ENCODE assay signal across 16 cellular contexts in the genomic region with DNA sequence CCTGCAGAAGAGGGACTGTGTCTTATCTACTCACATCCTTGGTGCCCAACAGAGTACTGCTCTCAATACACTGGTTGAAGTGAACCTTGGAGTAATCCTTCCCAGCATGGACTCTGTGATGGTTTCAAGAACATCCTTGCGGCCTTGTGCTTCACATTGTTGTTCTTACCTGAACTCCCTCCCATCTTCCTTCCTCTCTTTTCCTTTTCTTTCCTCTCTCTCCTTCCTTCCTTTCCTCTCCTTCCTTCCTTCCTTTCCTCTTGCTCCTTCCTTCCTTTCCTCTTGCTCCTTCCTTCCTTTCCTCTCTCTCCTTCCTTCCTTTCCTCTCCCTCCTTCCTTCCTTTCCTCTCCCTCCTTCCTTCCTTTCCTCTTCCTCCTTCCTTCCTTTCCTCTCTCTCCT. TPM values are rescaled to one million over a fixed set of nuclear protein-coding genes. Genes with fewer than 3 reads are reported as not detected.
A peak's percentile ranks its signal among the peaks of the same experiment; 100 is the strongest.
DNase-seq lines count a peak whose midpoint lies in the region; ATAC-seq, FAIRE-seq and TF ChIP-seq lines count a peak whose summit lies in the region.
"Had no signal": no experiment of that assay in that cellular context is flagged by ENCODE, and none has a peak within 500 bp of the region (broad histone marks: within the 10 kb centered on the region; RNA-seq: fewer than 3 reads in every experiment).

No MANE protein-coding gene starts in this region.

- WGBS in esophagus muscularis mucosa = 100% methylated on average over 1 of the region's 1 CpG

- no peak overlapping the region for H3K4me3 ChIP-seq in HEK293 (ENCODE audit: low read depth, low read length)
- no peak overlapping the region for H3K4me3 ChIP-seq in esophagus muscularis mucosa

- no peak for TF ChIP-seq EP300 in esophagus muscularis mucosa (IDR thresholded peaks at IDR 0.05)

- no peaks in the 10 kb centered on the region for H3K27me3 ChIP-seq in esophagus muscularis mucosa

- H3K4me1 ChIP-seq in HEK293 (ENCODE audit: control insufficient read depth, insufficient read depth, low read length) = no peaks in the 10 kb centered on the region
- peaks cover 27 to 72% (median 51%) of the 10 kb centered on the region in 4 donors for H3K4me1 ChIP-seq in esophagus muscularis mucosa

- TF ChIP-seq CTCF in HEK293 (tag by site-specific recombination; IDR thresholded peaks at IDR 0.05) (no peak), WTC11 (IDR thresholded peaks at IDR 0.05) (no peak), esophagus muscularis mucosa (IDR thresholded peaks at IDR 0.05) (no peak), osteocyte (IDR thresholded peaks at IDR 0.05) (no peak)

- DNase-seq in WTC11 (ENCODE audit: low spot score) (no peak), esophagus muscularis mucosa (ENCODE audit: extremely low spot score) (no peak), osteocyte (ENCODE audit: extremely low spot score, unreplicated experiment) (no peak), frontal cortex (ENCODE audit: low spot score in 2 of 2) (no peak)
- DNase-seq: C1 segment of cervical spinal cord; CD4-positive, alpha-beta T cell; DMS79; IMR-90 had no signal

- H3K9me3 Mint-ChIP-seq in WTC11 = no peaks in the 10 kb centered on the region
- H3K9me3 Mint-ChIP-seq in osteocyte (ENCODE audit: unreplicated experiment) = no peaks in the 10 kb centered on the region
- H3K9me3 Mint-ChIP-seq: CD4-positive, alpha-beta T cell had no signal

- H3K27ac Mint-ChIP-seq in WTC11 = no peak overlapping the region
- H3K27ac Mint-ChIP-seq in osteocyte (ENCODE audit: unreplicated experiment) = peak overlapping the region; percentile 54
- H3K27ac Mint-ChIP-seq: B cell; CD4-positive, alpha-beta T cell had no signal

- no peak for FAIRE-seq in frontal cortex (lab: Jason Lieb, UNC)
- FAIRE-seq: A204.1, GM12891, H54 had no signal

- H3K36me3 Mint-ChIP-seq in WTC11 (peaks cover 65% of the 10 kb centered on the region), osteocyte (ENCODE audit: unreplicated experiment) (peaks cover 74% of the 10 kb centered on the region)

- H3K9me3 ChIP-seq in HEK293 (ENCODE audit: control insufficient read depth, insufficient read depth, low read depth, low read length) (no peaks in the 10 kb centered on the region), esophagus muscularis mucosa (no peaks in the 10 kb centered on the region)

- CTCF ChIA-PET in HEK293 (lab: Yijun Ruan, JAX) = no interaction called here
- CTCF ChIA-PET in WTC11 (lab: Charles Lee) = no interaction called here

- TF ChIP-seq POLR2A in esophagus muscularis mucosa (IDR thresholded peaks at IDR 0.05; ENCODE audit: low read depth) = no peak

- H3K27me3 Mint-ChIP-seq in WTC11 (ENCODE audit: low read depth) (no peaks in the 10 kb centered on the region), osteocyte (ENCODE audit: unreplicated experiment) (no peaks in the 10 kb centered on the region)
- H3K27me3 Mint-ChIP-seq: CD4-positive, alpha-beta T cell had no signal

- ATAC-seq in WTC11 (no peak), HG02852 (IDR thresholded peaks at IDR 0.05; ENCODE audit: unreplicated experiment) (no peak), HG03175 (IDR thresholded peaks at IDR 0.05; ENCODE audit: unreplicated experiment) (no peak)
- ATAC-seq: HCT116 had no signal

- POLR2A ChIA-PET in HEK293 (lab: Yijun Ruan, JAX) = no interaction called here
- POLR2A ChIA-PET in WTC11 (lab: Charles Lee) = interaction anchor here (0.6 kb wide), 1 partner anchor 470 kb away, joined by 4 read pairs; no protein-coding TSS in a partner anchor

- H3K4me3 Mint-ChIP-seq in WTC11 = no peak overlapping the region
- H3K4me3 Mint-ChIP-seq in osteocyte (ENCODE audit: unreplicated experiment) = no peak overlapping the region
- H3K4me3 Mint-ChIP-seq: B cell; CD4-positive, alpha-beta T cell had no signal

- peaks cover 26% of the 10 kb centered on the region for H3K4me1 Mint-ChIP-seq in WTC11
- H3K4me1 Mint-ChIP-seq in osteocyte (ENCODE audit: unreplicated experiment) = peaks cover 23% of the 10 kb centered on the region
- H3K4me1 Mint-ChIP-seq: B cell had no signal

- intact Hi-C loops in esophagus muscularis mucosa (cut with DNase I) = no loop called here

- H3K27ac ChIP-seq in HEK293 (ENCODE audit: extremely low read depth, low read depth, low read length) (no peak overlapping the region), esophagus muscularis mucosa (replicated peaks in 1 of 4) (peak overlapping the region in 3 of 4 donors; percentile 1 to 59 (median 49))

- H3K36me3 ChIP-seq in HEK293 (ENCODE audit: control insufficient read depth in 2 of 2, insufficient read depth in 1 of 2, low read length in 2 of 2) (peaks cover 11 to 61% of the 10 kb centered on the region in 2 experiments), esophagus muscularis mucosa (peaks cover 18 to 83% (median 49%) of the 10 kb centered on the region in 4 donors)

TF ChIP-seq in HEK293, 187 proteins besides CTCF, POLR2A, EP300 and RAD21:
- TF ChIP-seq ZNF214 (tag by site-specific recombination; IDR thresholded peaks at IDR 0.05; ENCODE audit: borderline replicate concordance) = no peak
- TF ChIP-seq ZNF366 (tag by site-specific recombination; conservative IDR thresholded peaks at IDR 0.05) = peak; percentile 78
TF ChIP-seq in HEK293: peak in this region for 1.

TF ChIP-seq in WTC11, 78 proteins besides CTCF, POLR2A, EP300 and RAD21:
- no peak for TF ChIP-seq ZNF423 (CRISPR knock-in tag; IDR thresholded peaks at IDR 0.05)
- TF ChIP-seq, protein P1, sequence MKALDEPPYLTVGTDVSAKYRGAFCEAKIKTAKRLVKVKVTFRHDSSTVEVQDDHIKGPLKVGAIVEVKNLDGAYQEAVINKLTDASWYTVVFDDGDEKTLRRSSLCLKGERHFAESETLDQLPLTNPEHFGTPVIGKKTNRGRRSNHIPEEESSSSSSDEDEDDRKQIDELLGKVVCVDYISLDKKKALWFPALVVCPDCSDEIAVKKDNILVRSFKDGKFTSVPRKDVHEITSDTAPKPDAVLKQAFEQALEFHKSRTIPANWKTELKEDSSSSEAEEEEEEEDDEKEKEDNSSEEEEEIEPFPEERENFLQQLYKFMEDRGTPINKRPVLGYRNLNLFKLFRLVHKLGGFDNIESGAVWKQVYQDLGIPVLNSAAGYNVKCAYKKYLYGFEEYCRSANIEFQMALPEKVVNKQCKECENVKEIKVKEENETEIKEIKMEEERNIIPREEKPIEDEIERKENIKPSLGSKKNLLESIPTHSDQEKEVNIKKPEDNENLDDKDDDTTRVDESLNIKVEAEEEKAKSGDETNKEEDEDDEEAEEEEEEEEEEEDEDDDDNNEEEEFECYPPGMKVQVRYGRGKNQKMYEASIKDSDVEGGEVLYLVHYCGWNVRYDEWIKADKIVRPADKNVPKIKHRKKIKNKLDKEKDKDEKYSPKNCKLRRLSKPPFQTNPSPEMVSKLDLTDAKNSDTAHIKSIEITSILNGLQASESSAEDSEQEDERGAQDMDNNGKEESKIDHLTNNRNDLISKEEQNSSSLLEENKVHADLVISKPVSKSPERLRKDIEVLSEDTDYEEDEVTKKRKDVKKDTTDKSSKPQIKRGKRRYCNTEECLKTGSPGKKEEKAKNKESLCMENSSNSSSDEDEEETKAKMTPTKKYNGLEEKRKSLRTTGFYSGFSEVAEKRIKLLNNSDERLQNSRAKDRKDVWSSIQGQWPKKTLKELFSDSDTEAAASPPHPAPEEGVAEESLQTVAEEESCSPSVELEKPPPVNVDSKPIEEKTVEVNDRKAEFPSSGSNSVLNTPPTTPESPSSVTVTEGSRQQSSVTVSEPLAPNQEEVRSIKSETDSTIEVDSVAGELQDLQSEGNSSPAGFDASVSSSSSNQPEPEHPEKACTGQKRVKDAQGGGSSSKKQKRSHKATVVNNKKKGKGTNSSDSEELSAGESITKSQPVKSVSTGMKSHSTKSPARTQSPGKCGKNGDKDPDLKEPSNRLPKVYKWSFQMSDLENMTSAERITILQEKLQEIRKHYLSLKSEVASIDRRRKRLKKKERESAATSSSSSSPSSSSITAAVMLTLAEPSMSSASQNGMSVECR (CRISPR knock-in tag; IDR thresholded peaks at IDR 0.05; ENCODE audit: borderline replicate concordance) = no peak
- no peak for TF ChIP-seq ZNF219 (CRISPR knock-in tag; IDR thresholded peaks at IDR 0.05; ENCODE audit: borderline replicate concordance)
- TF ChIP-seq ETV6 (CRISPR knock-in tag; IDR thresholded peaks at IDR 0.05) = no peak
- TF ChIP-seq, protein P2, sequence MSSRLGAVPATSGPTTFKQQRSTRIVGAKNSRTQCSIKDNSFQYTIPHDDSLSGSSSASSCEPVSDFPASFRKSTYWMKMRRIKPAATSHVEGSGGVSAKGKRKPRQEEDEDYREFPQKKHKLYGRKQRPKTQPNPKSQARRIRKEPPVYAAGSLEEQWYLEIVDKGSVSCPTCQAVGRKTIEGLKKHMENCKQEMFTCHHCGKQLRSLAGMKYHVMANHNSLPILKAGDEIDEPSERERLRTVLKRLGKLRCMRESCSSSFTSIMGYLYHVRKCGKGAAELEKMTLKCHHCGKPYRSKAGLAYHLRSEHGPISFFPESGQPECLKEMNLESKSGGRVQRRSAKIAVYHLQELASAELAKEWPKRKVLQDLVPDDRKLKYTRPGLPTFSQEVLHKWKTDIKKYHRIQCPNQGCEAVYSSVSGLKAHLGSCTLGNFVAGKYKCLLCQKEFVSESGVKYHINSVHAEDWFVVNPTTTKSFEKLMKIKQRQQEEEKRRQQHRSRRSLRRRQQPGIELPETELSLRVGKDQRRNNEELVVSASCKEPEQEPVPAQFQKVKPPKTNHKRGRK (CRISPR knock-in tag; IDR thresholded peaks at IDR 0.05; ENCODE audit: borderline replicate concordance) = 0 out of 2 replicates have a peak, but pooled peaks have one; percentile 54
- TF ChIP-seq GRHL2 (CRISPR knock-in tag; IDR thresholded peaks at IDR 0.05; ENCODE audit: insufficient replicate concordance, severe bottlenecking) = no peak
- TF ChIP-seq, protein P3, sequence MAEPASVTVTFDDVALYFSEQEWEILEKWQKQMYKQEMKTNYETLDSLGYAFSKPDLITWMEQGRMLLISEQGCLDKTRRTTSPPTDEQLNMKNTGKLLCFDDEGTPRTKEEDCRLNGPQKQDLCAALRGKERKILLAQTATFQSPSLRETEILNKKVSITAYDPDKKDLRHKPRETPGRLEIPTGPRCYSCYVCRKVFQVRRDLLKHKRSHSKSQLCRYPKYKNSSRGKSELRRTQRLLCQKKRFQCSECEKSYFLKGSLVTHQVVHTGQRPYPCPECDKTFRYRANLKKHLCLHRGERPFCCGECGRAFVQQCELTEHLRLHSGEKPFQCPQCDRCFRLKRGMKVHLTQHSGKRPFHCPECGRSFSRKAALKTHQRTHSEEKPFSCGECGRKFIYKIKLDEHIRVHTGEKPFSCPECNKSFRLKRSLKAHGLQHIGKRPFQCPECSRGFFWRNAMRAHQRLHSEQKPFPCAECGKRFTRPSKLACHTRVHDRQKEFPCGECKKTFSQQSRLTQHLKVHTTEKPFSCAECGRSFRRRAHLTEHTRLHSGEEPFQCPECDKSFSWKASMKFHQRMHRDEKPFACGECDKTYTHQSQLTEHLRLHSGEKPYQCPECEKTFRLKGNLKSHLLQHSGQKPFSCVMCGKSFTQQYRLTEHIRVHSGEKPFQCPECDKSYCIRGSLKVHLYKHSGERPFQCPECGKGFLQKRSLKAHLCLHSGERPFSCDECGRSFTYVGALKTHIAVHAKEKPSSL (CRISPR knock-in tag; conservative IDR thresholded peaks at IDR 0.05) = no peak

RNA-seq across cellular contexts. Expression of a gene that starts 26.3 kb away (rescaled TPM):
- total RNA-seq in WTC11 (2021) (77.8 to 101 TPM (median 78.4 TPM) in 3 replicates), esophagus muscularis mucosa (100 to 1,000 TPM; 167 to 240 (median 219) TPM), osteocyte (952 and 1,014 TPM in 2 replicates), frontal cortex (30.2 TPM)
- total RNA-seq: B cell; CD4-positive, alpha-beta T cell had no signal
